Comparison of ENCODE assay signal across 1 cellular context in genomic region chr10:35637456-35637855, GRCh38.
TF ChIP-seq lines count a peak whose summit lies in the region.

No MANE protein-coding gene starts in this region.

TF ChIP-seq in A549, 52 proteins besides CTCF, POLR2A, EP300 and RAD21 (continued from another document):
- no peak for TF ChIP-seq FOXS1 (CRISPR knock-in tag; IDR thresholded peaks at IDR 0.05)
- TF ChIP-seq FOSB (CRISPR knock-in tag; IDR thresholded peaks at IDR 0.05): no peak
- TF ChIP-seq GATA3 (IDR thresholded peaks at IDR 0.05; ENCODE audit: borderline replicate concordance): no peak
- no peak for TF ChIP-seq BHLHE40 (IDR thresholded peaks at IDR 0.05; ENCODE audit: low read depth, low read length)
- no peak for TF ChIP-seq CHD2 (IDR thresholded peaks at IDR 0.05; ENCODE audit: low read length, partially characterized antibody)
- TF ChIP-seq JUNB (IDR thresholded peaks at IDR 0.05): no peak
- no peak for TF ChIP-seq MAX (IDR thresholded peaks at IDR 0.05)
- TF ChIP-seq HOXB5 (CRISPR knock-in tag; IDR thresholded peaks at IDR 0.05): no peak
